In genomic region chr17:68291836-68292688, GRCh38 we compare ENCODE assay signal across 8 cellular contexts. TPM values are rescaled to one million over a fixed set of nuclear protein-coding genes. Genes with fewer than 3 reads are reported as not detected.
DNase-seq lines count a peak whose midpoint lies in the region; TF ChIP-seq lines count a peak whose summit lies in the region.

No MANE protein-coding gene starts in this region.

- H3K9me3 ChIP-seq in right atrium auricular region (no peaks in the 10 kb centered on the region), uterus (no peaks in the 10 kb centered on the region)

- H3K27ac ChIP-seq in right atrium auricular region (peak overlapping the region; percentile 49 to 70), uterus (peak overlapping the region; percentile 29 to 51)

- no peaks in the 10 kb centered on the region for H3K27me3 ChIP-seq in right atrium auricular region
- H3K27me3 ChIP-seq in uterus = no peaks in the 10 kb centered on the region

- H3K36me3 ChIP-seq in right atrium auricular region (no peaks in the 10 kb centered on the region), uterus (no peaks in the 10 kb centered on the region)

- DNase-seq in GM03348 (ENCODE audit: low spot score) = peak; percentile 92
- DNase-seq in GOT3 (lab: John Stamatoyannopoulos, UW) = peak; percentile 11
- peak; percentile 92 to 94 for DNase-seq in Kasumi-1 (lab: John Stamatoyannopoulos, UW)
- DNase-seq in SKM-1 treated with dmso at 0.1 percent for 144 hours (lab: John Stamatoyannopoulos, UW; ENCODE audit: unreplicated experiment) = peak; percentile 90
- peak; percentile 80 for DNase-seq in activated naive CD8-positive, alpha-beta T cell treated with anti-CD3 and anti-CD28 coated beads, Interleukin-2, amount 50 U/mL, for 16 hours (ENCODE audit: low read depth, low spot score)
- DNase-seq in right atrium auricular region (ENCODE audit: low spot score) = peak; percentile 71
- DNase-seq in putamen (ENCODE audit: low spot score) = peak; percentile 80
- DNase-seq in uterus = peak; percentile 28 to 54

- peak in 1 of 2 donors; percentile 31 for TF ChIP-seq POLR2A in uterus (IDR thresholded peaks at IDR 0.05)

- H3K4me3 ChIP-seq in right atrium auricular region (peak overlapping the region; percentile 54 to 70), uterus (peak overlapping the region; percentile 33 to 65)

- peaks cover 0 to 23% of the 10 kb centered on the region in 2 donors for H3K4me1 ChIP-seq in right atrium auricular region
- H3K4me1 ChIP-seq in uterus = peaks cover 0 to 16% of the 10 kb centered on the region in 2 donors

- intact Hi-C loops in uterus (cut with DNase I; ENCODE audit: low total_unique reads) = no loop called here

- no peak for TF ChIP-seq CTCF in right atrium auricular region (IDR thresholded peaks at IDR 0.05)
- TF ChIP-seq CTCF in uterus (IDR thresholded peaks at IDR 0.05) = no peak

RNA-seq across cellular contexts. Expression of gene ARSG, which starts 0.8 kb away (rescaled TPM):
- total RNA-seq in right atrium auricular region (1 to 10 TPM; 3.1 to 3.6 TPM), uterus (1 to 10 TPM in 3 of 4 donors, under 1 TPM in 1; 0.59 to 6.4 (median 5.7) TPM)

RNA-seq across cellular contexts. Expression of gene SLC16A6, which starts 1.1 kb away (rescaled TPM):
- under 1 TPM; 0.22 to 0.43 TPM for total RNA-seq in right atrium auricular region
- total RNA-seq in uterus = 1 to 10 TPM in 2 of 4 donors, under 1 TPM in 1, not detected in 1; 0.35 to 1.5 (median 1.0) TPM

RNA-seq across cellular contexts. Expression of gene AMZ2, which starts 44.2 kb away (rescaled TPM):
- total RNA-seq in right atrium auricular region = 10 to 100 TPM; 57.3 to 62.8 TPM
- 10 to 100 TPM; 26.9 to 60.9 (median 35.1) TPM for total RNA-seq in uterus

Comparison
In these comparisons a context has a peak if more than half of its experiments do, and no peak if none do; other contexts are left out.
1. Peak in every context shown above with its lines: DNase-seq, H3K4me3 ChIP-seq and H3K27ac ChIP-seq.
2. DNase-seq: peak in every context shown above with its lines; median percentile 93 in Kasumi-1; 92 in GM03348; 90 in SKM-1 treated with dmso at 0.1 percent for 144 hours; 80 in activated naive CD8-positive, alpha-beta T cell treated with anti-CD3 and anti-CD28 coated beads, Interleukin-2, amount 50 U/mL, for 16 hours; 80 in putamen; 71 in right atrium auricular region; 41 in uterus; 11 in GOT3.